7 cellular contexts compared by ENCODE assay signal in the genomic region with DNA sequence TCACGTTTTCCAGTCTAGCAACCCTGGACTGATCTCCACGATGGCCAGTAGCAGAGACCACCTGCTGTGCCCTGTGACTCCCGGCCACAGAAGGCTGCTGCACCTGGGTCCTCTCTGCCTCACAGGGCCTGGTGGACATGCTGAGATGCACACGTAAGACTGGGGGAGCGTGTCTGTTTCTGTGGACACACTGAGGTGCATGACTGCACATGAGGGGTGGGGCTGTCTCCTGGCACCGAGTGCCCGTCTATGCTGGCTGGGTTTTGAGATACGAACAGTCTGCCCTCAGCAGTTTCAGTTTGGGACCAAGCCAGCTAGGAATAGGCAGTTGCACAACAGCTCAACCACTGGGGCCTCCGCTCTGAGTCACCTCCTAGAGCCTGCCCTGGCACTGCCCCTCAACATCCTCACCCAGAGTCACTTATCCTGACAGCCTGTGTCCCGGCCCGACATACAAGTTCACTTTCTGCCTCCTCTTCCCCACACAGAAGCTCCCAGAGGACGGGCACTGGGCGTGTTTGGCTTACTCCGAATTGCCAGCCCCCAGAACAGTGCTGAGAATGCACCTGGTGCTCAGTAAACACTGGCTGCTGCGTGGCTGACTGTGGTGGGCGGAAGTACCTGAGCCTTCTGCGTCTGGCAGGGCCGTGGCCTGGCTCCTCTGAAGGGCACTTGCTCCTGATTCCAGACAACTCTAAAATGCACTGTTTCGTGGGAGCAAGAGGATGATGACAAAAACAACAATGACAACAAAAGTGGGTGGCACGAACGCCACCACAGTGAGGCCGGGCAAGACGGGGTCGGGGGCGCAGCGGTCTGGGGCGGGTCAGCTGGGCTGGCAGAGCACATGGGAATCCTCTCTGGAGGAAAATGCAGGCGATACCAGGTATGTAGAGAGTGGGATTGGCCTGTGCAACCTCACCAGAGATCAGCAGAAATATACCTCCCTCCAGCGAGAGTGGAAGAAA. TPM values are rescaled to one million over a fixed set of nuclear protein-coding genes. Genes with fewer than 3 reads are reported as not detected.
DNase-seq lines count a peak whose midpoint lies in the region; ATAC-seq and TF ChIP-seq lines count a peak whose summit lies in the region.

No MANE protein-coding gene starts in this region.

- H3K36me3 Mint-ChIP-seq in activated T-helper 2 cell treated with anti-CD3 and anti-CD28 coated beads, Interferon-gamma antibody, Interleukin-2, Interleukin-4, amounts not matched to agents 10 μg/mL and 5 μg/mL and 100 μg/mL, durations not matched to agents 14 hours and 24 hours and 36 hours (ENCODE audit: low read depth), result no peaks in the 10 kb centered on the region

- H3K4me3 ChIP-seq in gastroesophageal sphincter (no peak overlapping the region), skeletal muscle satellite cell (ENCODE audit: low read length) (peak overlapping the region; percentile 54)

- no peaks in the 10 kb centered on the region for H3K9me3 Mint-ChIP-seq in activated T-helper 2 cell treated with anti-CD3 and anti-CD28 coated beads, Interferon-gamma antibody, Interleukin-2, Interleukin-4, amounts not matched to agents 10 μg/mL and 5 μg/mL and 100 μg/mL, durations not matched to agents 14 hours and 24 hours and 36 hours

- WGBS in gastroesophageal sphincter (ENCODE audit: low coverage in 1 of 2), 2 donors, result 57 to 100% methylated on average over 3 of the region's 29 CpGs

- no peak for TF ChIP-seq POLR2A in gastroesophageal sphincter (IDR thresholded peaks at IDR 0.05)

- H3K27me3 Mint-ChIP-seq in activated T-helper 2 cell treated with anti-CD3 and anti-CD28 coated beads, Interferon-gamma antibody, Interleukin-2, Interleukin-4, amounts not matched to agents 10 μg/mL and 5 μg/mL and 100 μg/mL, durations not matched to agents 14 hours and 24 hours and 36 hours (ENCODE audit: low read depth), result no peaks in the 10 kb centered on the region

- H3K4me3 Mint-ChIP-seq in activated T-helper 2 cell treated with anti-CD3 and anti-CD28 coated beads, Interferon-gamma antibody, Interleukin-2, Interleukin-4, amounts not matched to agents 10 μg/mL and 5 μg/mL and 100 μg/mL, durations not matched to agents 14 hours and 24 hours and 36 hours (ENCODE audit: low read depth), result no peak overlapping the region

- no peaks in the 10 kb centered on the region for H3K9me3 ChIP-seq in gastroesophageal sphincter
- no peaks in the 10 kb centered on the region for H3K9me3 ChIP-seq in skeletal muscle satellite cell (replicated peaks; ENCODE audit: low read length)

- no peak for TF ChIP-seq EP300 in gastroesophageal sphincter (IDR thresholded peaks at IDR 0.05)

- intact Hi-C loops in activated T-helper 2 cell treated with anti-CD3 and anti-CD28 coated beads, Interferon-gamma antibody, Interleukin-2, Interleukin-4, amounts not matched to agents 10 μg/mL and 5 μg/mL and 100 μg/mL, durations not matched to agents 14 hours and 24 hours and 36 hours (cut with micrococcal nuclease), result no loop called here

- H3K27ac ChIP-seq in gastroesophageal sphincter, result no peak overlapping the region

- H3K4me1 ChIP-seq in gastroesophageal sphincter (no peaks in the 10 kb centered on the region), skeletal muscle satellite cell (ENCODE audit: control insufficient read depth, insufficient read depth, low read length) (peaks cover 25% of the 10 kb centered on the region)

- peak; percentile 58 for DNase-seq in HS-27A (ENCODE audit: low read depth)
- DNase-seq in SHP77 (lab: John Stamatoyannopoulos, UW), result peak; percentile 44 to 59
- no peak for DNase-seq in activated T-helper 2 cell treated with anti-CD3 and anti-CD28 coated beads, Interferon-gamma antibody, Interleukin-2, Interleukin-4, amounts not matched to agents 10 μg/mL and 5 μg/mL and 100 μg/mL, durations not matched to agents 14 hours and 24 hours and 36 hours (ENCODE audit: low spot score)

- H3K27me3 ChIP-seq in gastroesophageal sphincter (peaks cover 74% of the 10 kb centered on the region), skeletal muscle satellite cell (ENCODE audit: control insufficient read depth, insufficient read depth, low read length) (peaks cover 43% of the 10 kb centered on the region)

- TF ChIP-seq CTCF in gastroesophageal sphincter (IDR thresholded peaks at IDR 0.05), result no peak

- H3K4me2 ChIP-seq in skeletal muscle satellite cell (ENCODE audit: low read length), result peak overlapping the region; percentile 77

- no peak overlapping the region for H3K9ac ChIP-seq in skeletal muscle satellite cell (ENCODE audit: low read depth, low read length)

- H3K36me3 ChIP-seq in gastroesophageal sphincter (no peaks in the 10 kb centered on the region), skeletal muscle satellite cell (ENCODE audit: insufficient read depth, low read length) (no peaks in the 10 kb centered on the region)

- peaks cover 8% of the 10 kb centered on the region for H3K4me1 Mint-ChIP-seq in activated T-helper 2 cell treated with anti-CD3 and anti-CD28 coated beads, Interferon-gamma antibody, Interleukin-2, Interleukin-4, amounts not matched to agents 10 μg/mL and 5 μg/mL and 100 μg/mL, durations not matched to agents 14 hours and 24 hours and 36 hours (ENCODE audit: low read depth)

- peak; percentile 73 for ATAC-seq in gastroesophageal sphincter
- no peak for ATAC-seq in GM21723 (IDR thresholded peaks at IDR 0.05; ENCODE audit: unreplicated experiment)
- no peak for ATAC-seq in GM21360 (IDR thresholded peaks at IDR 0.05; ENCODE audit: unreplicated experiment)

- H3K27ac Mint-ChIP-seq in activated T-helper 2 cell treated with anti-CD3 and anti-CD28 coated beads, Interferon-gamma antibody, Interleukin-2, Interleukin-4, amounts not matched to agents 10 μg/mL and 5 μg/mL and 100 μg/mL, durations not matched to agents 14 hours and 24 hours and 36 hours, result no peak overlapping the region

RNA-seq across cellular contexts. Expression of a gene that starts 30.9 kb away (rescaled TPM):
- 1 to 10 TPM; 1.5 to 6.9 (median 4.6) TPM for total RNA-seq in gastroesophageal sphincter
- 1.0 and 1.5 TPM in 2 replicates for total RNA-seq in skeletal muscle satellite cell (2012; rRNA removed)
- total RNA-seq in activated T-helper 2 cell treated with anti-CD3 and anti-CD28 coated beads, Interferon-gamma antibody, Interleukin-2, Interleukin-4, amounts not matched to agents 10 μg/mL and 5 μg/mL and 100 μg/mL, durations not matched to agents 14 hours and 24 hours and 36 hours, result 0.62 and 0.85 TPM in 2 replicates
